In the genomic region with DNA sequence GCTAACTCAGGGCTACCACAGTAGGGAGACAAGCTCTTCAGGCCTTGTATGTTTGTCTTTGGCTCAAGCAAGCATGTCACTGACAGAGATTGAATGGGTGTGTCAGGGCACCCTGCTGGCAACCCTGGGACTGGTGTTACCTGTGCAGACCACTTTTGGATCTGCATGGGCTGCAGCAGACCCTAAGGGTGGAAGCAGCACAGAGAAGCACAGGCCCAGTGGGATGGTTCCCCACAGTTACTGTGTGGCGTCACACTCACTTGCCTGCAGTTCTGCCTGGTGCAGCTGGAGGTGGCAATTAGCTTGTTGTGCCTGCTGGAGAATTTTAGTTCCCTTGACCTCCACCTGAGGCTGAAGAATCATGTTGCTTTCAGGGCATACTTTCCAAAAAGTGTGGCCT, we compare ENCODE assay signal across 5 cellular contexts. TPM values are rescaled to one million over a fixed set of nuclear protein-coding genes. Genes with fewer than 3 reads are reported as not detected.
"Had no signal": no experiment of that assay in that cellular context is flagged by ENCODE, and none has a peak within 500 bp of the region (broad histone marks: within the 10 kb centered on the region; RNA-seq: fewer than 3 reads in every experiment).

No MANE protein-coding gene starts in this region.

- H3K4me3 Mint-ChIP-seq: H9 had no signal

- DNase-seq: GM23248, H9, HCEC 1CT, IMR-90 had no signal

- H3K27ac Mint-ChIP-seq: H9 had no signal

- H3K4me3 ChIP-seq: GM23248, K562 had no signal

- H3K27ac ChIP-seq: GM23248 had no signal

RNA-seq across cellular contexts. Expression of a gene that starts 50.1 kb away (rescaled TPM):
- total RNA-seq: GM23248, H9, IMR-90 had no signal
- polyA plus RNA-seq: GM23248, IMR-90 had no signal
